In the genomic region with DNA sequence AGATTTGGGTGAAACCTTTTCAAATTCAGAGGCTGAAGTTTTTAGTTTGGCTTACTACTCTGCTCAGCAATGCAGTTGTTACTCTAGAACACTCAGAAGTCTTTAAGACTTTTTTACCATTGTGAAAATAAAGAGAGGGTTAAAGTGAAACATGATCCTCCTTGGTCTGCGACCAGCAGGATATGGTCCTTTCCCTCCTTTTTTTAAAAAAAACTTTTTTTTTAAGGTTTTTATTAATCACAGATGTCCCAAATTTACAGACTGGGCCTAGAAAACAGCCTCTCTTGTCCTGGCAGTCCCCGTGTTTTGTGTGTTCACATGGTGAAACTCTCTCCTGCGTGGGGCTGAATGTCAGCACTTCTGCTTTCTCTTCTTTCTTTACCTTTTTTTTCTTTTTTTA, we compare ENCODE assay signal across 14 cellular contexts.
A peak's percentile ranks its signal among the peaks of the same experiment; 100 is the strongest.
DNase-seq lines count a peak whose midpoint lies in the region; ATAC-seq and TF ChIP-seq lines count a peak whose summit lies in the region.
"Had no signal": no experiment of that assay in that cellular context is flagged by ENCODE, and none has a peak within 500 bp of the region (broad histone marks: within the 10 kb centered on the region; RNA-seq: fewer than 3 reads in every experiment).

No MANE protein-coding gene starts in this region.

- DNase-seq in AG08395 (ENCODE audit: low spot score), result peak; percentile 33
- no peak for DNase-seq in Panc1 (ENCODE audit: low read depth, low spot score)
- peak; percentile 85 for DNase-seq in fibroblast of peridontal ligament (ENCODE audit: extremely low read depth)
- DNase-seq in prostate gland (ENCODE audit: low spot score), result no peak
- DNase-seq in NCI-H774 (lab: John Stamatoyannopoulos, UW), result no peak
- DNase-seq in KBM-7, result no peak
- DNase-seq in HuH-7.5 (ENCODE audit: low spot score), result no peak
- DNase-seq: activated CD4-positive, alpha-beta T cell treated with anti-CD3 and anti-CD28 coated beads for 1 hour; activated T-cell treated with anti-CD3 and anti-CD28 coated beads for 4 hours; adrenal gland; effector CD4-positive, alpha-beta T cell; left lung; stimulated activated CD4-positive, alpha-beta T cell treated with anti-CD3 and anti-CD28 coated beads, Interleukin-12 subunit alpha, Interleukin-12 subunit beta, amount 100 ng/mL, for 4 hours had no signal

- no peaks in the 10 kb centered on the region for H3K9me3 Mint-ChIP-seq in activated T-helper 17 cell treated with anti-CD3 and anti-CD28 coated beads, Interleukin-2, amount 50 U/mL, for 72 hours

- H3K36me3 Mint-ChIP-seq in activated T-helper 17 cell treated with anti-CD3 and anti-CD28 coated beads, Interleukin-2, amount 50 U/mL, for 72 hours (ENCODE audit: low read depth), result no peaks in the 10 kb centered on the region

- H3K27ac ChIP-seq in Panc1 (ENCODE audit: low read length), result peak overlapping the region; percentile 23; the same call in 1 of the 2 replicates
- H3K27ac ChIP-seq in prostate gland, result peak overlapping the region; percentile 8 to 20

- H3K9me3 ChIP-seq in Panc1 (ENCODE audit: control insufficient read depth, insufficient read depth, low read depth, low read length) (no peaks in the 10 kb centered on the region; the same call in 1 of the 2 replicates), prostate gland (no peaks in the 10 kb centered on the region)
- H3K9me3 ChIP-seq: adrenal gland had no signal

- WGBS in prostate gland, result 35% methylated on average over 3 of the region's 3 CpGs

- TF ChIP-seq CTCF in Panc1 (IDR thresholded peaks at IDR 0.05) (no peak), prostate gland (IDR thresholded peaks at IDR 0.05) (no peak)

- H3K27me3 ChIP-seq in Panc1 (ENCODE audit: control insufficient read depth, insufficient read depth, low read length), result no peaks in the 10 kb centered on the region
- H3K27me3 ChIP-seq in prostate gland (replicated peaks; ENCODE audit: insufficient read depth), result no peaks in the 10 kb centered on the region
- H3K27me3 ChIP-seq: adrenal gland, left lung had no signal

- H3K4me1 ChIP-seq in Panc1 (ENCODE audit: control insufficient read depth, insufficient read depth, low read length) (peaks cover 4% of the 10 kb centered on the region; the same call in 1 of the 2 replicates), prostate gland (replicated peaks) (peaks cover 5% of the 10 kb centered on the region)

- in situ Hi-C loops in Panc1 (cut with HindIII; ENCODE audit: low pct_unique_long_range_greater_than_20kb, low sequenced_read_pairs) (no loop called here), KBM-7 (cut with MboI; ENCODE audit: low pct_unique_long_range_greater_than_20kb, low sequenced_read_pairs) (no loop called here)

- ATAC-seq in Panc1, result no peak
- no peak for ATAC-seq in activated T-helper 17 cell treated with anti-CD3 and anti-CD28 coated beads, Interleukin-2, amount 50 U/mL, for 72 hours (replicated peaks)
- ATAC-seq: left lung had no signal

- POLR2A ChIA-PET in Panc1 (lab: Charles Lee), result no interaction called here

- intact Hi-C loops in Panc1 (cut with micrococcal nuclease; ENCODE audit: unreplicated experiment) (no loop called here), prostate gland (cut with DNase I) (no loop called here)

- TF ChIP-seq POLR2A in prostate gland (IDR thresholded peaks at IDR 0.05), result no peak

- H3K27me3 Mint-ChIP-seq in activated T-helper 17 cell treated with anti-CD3 and anti-CD28 coated beads, Interleukin-2, amount 50 U/mL, for 72 hours, result no peaks in the 10 kb centered on the region

- H3K4me3 ChIP-seq in Panc1 (ENCODE audit: low read depth in 2 of 2, low read length in 2 of 2) (no peak overlapping the region), prostate gland (no peak overlapping the region)
- H3K4me3 ChIP-seq: adrenal gland, left lung had no signal

- CTCF ChIA-PET in Panc1 (lab: Charles Lee), result no interaction called here

- BruUV-seq in Panc1 (replicated peaks; lab: Mats Ljungman, UMichigan), result no TSS peak

- H3K36me3 ChIP-seq in Panc1 (ENCODE audit: control insufficient read depth, insufficient read depth, low read length) (peaks cover 44% of the 10 kb centered on the region), prostate gland (no peaks in the 10 kb centered on the region)
- H3K36me3 ChIP-seq: adrenal gland had no signal

- no peak overlapping the region for H3K27ac Mint-ChIP-seq in activated T-helper 17 cell treated with anti-CD3 and anti-CD28 coated beads, Interleukin-2, amount 50 U/mL, for 72 hours

- H3K4me1 Mint-ChIP-seq in activated T-helper 17 cell treated with anti-CD3 and anti-CD28 coated beads, Interleukin-2, amount 50 U/mL, for 72 hours, result peaks cover 3% of the 10 kb centered on the region

- H3K4me3 Mint-ChIP-seq in activated T-helper 17 cell treated with anti-CD3 and anti-CD28 coated beads, Interleukin-2, amount 50 U/mL, for 72 hours, result no peak overlapping the region

Comparison
In these comparisons a context has a peak if more than half of its experiments do, and no peak if none do; other contexts are left out.
1. DNase-seq: peak in AG08395 (single experiment) and fibroblast of peridontal ligament (single experiment); none in Panc1 (single experiment), prostate gland (single experiment), NCI-H774 (single experiment), KBM-7 (single experiment) and HuH-7.5 (single experiment).